ENCODE assay signal across 8 cellular contexts in the genomic region with DNA sequence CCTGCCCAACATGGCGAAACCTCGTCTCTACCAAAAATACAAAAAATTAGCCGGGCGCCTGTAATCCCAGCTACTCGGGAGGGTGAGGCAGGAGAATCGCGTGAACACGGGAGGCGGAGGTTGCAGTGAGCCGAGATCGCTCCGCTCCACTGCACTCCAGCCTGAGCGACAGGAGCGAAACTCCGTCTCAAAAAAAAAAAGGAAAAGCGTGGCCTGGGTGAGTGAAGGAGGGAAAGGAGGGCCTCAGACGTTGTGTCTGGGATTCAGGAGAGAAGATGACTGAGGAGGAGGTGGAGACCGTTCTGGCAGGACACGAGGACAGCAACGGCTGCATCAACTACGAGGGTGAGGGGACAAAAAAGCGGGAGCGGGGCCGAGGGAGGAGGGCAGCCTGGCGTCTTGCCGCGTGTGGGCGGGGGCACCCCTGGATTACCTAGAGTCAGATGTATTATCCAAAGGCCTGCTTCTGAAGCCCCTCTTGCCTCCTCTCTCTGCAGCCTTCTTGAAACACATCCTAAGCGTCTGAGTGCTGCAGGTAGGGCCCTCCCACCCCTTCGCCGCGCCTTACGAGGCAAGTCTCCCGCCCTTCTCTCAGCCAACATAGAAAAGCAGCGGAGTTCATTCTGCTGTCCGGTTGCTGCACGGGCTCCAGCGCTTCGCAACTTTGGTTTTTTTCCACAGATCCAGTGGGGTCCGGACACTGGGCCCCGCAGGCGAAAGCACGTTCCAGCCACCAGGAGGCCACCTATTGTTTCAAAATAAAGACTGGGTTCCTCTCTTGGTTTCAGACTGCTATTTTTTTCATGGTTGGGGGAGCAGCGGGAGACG. TPM values are rescaled to one million over a fixed set of nuclear protein-coding genes. Genes with fewer than 3 reads are reported as not detected.
DNase-seq lines count a peak whose midpoint lies in the region; ATAC-seq and TF ChIP-seq lines count a peak whose summit lies in the region.

No MANE protein-coding gene starts in this region.

- H3K36me3 ChIP-seq in colonic mucosa = peaks cover 13% of the 10 kb centered on the region

- H3K4me3 ChIP-seq in colonic mucosa = peak overlapping the region; percentile 76

- peak overlapping the region; percentile 61 to 100 for H3K9ac ChIP-seq in colonic mucosa (ENCODE audit: low read depth in 2 of 2, low read length in 2 of 2)

- CTCF ChIA-PET in activated CD4-positive, alpha-beta T cell treated with anti-CD3 and anti-CD28 coated beads for 36 hours (lab: Charles Lee) = interaction anchor here (0.6 to 1.8 kb wide), 6 partner anchors 21 to 307 kb away, joined by 3 to 12 read pairs (median 4); a partner anchor contains a TSS

- H3K27me3 Mint-ChIP-seq in activated CD4-positive, alpha-beta T cell treated with anti-CD3 and anti-CD28 coated beads for 36 hours = no peaks in the 10 kb centered on the region

- POLR2A ChIA-PET in activated CD4-positive, alpha-beta T cell treated with anti-CD3 and anti-CD28 coated beads for 36 hours (lab: Charles Lee) = interaction anchor here (4.4 kb wide), 1 partner anchor 29 kb away, joined by 19 read pairs; a partner anchor contains a TSS

- H3K36me3 Mint-ChIP-seq in activated CD4-positive, alpha-beta T cell treated with anti-CD3 and anti-CD28 coated beads for 36 hours (ENCODE audit: low read depth) = peaks cover 50% of the 10 kb centered on the region

- no peaks in the 10 kb centered on the region for H3K9me3 ChIP-seq in colonic mucosa

- peak overlapping the region; percentile 94 for H3K27ac ChIP-seq in colonic mucosa

- TF ChIP-seq CTCF in colonic mucosa (IDR thresholded peaks at IDR 0.05) = peak; percentile 33

- ATAC-seq in GM19025 (IDR thresholded peaks at IDR 0.05; ENCODE audit: low read depth, unreplicated experiment) (peak; percentile 25), HG03378 (IDR thresholded peaks at IDR 0.05; ENCODE audit: unreplicated experiment) (peak; percentile 26)
- peak; percentile 43 for ATAC-seq in activated CD4-positive, alpha-beta T cell treated with anti-CD3 and anti-CD28 coated beads for 36 hours

- H3K27me3 ChIP-seq in colonic mucosa = no peaks in the 10 kb centered on the region

- peak; percentile 80 to 83 for DNase-seq in AML-193 (lab: John Stamatoyannopoulos, UW)
- peak; percentile 54 for DNase-seq in NCI-H460 (ENCODE audit: extremely low read depth, low read depth)
- DNase-seq in activated CD4-positive, alpha-beta T cell treated with anti-CD3 and anti-CD28 coated beads for 36 hours = peak; percentile 76
- peak; percentile 84 for DNase-seq in colonic mucosa
- DNase-seq in left kidney (ENCODE audit: low read depth, low spot score) = peak; percentile 97
- peak; percentile 68 for DNase-seq in stimulated activated CD4-positive, alpha-beta T cell treated with anti-CD3 and anti-CD28 coated beads, Interleukin-1b, Interleukin-23, amount 100 ng/mL, for 48 hours

- H3K27ac Mint-ChIP-seq in activated CD4-positive, alpha-beta T cell treated with anti-CD3 and anti-CD28 coated beads for 36 hours = peak overlapping the region; percentile 96

- intact Hi-C loops in activated CD4-positive, alpha-beta T cell treated with anti-CD3 and anti-CD28 coated beads for 36 hours (cut with DNase I, micrococcal nuclease) = loop anchor here (1.0 to 10.0 kb wide), 9 partner anchors 29 to 927 kb away; a partner anchor contains a TSS
- intact Hi-C loops in colonic mucosa (cut with DNase I) = no loop called here

- H3K9me3 Mint-ChIP-seq in activated CD4-positive, alpha-beta T cell treated with anti-CD3 and anti-CD28 coated beads for 36 hours (ENCODE audit: low read depth) = no peaks in the 10 kb centered on the region

- peaks cover 32% of the 10 kb centered on the region for H3K4me1 Mint-ChIP-seq in activated CD4-positive, alpha-beta T cell treated with anti-CD3 and anti-CD28 coated beads for 36 hours

- H3K4me3 Mint-ChIP-seq in activated CD4-positive, alpha-beta T cell treated with anti-CD3 and anti-CD28 coated beads for 36 hours = peak overlapping the region; percentile 99

- peaks cover 8% of the 10 kb centered on the region for H3K4me1 ChIP-seq in colonic mucosa

RNA-seq across cellular contexts. Expression of a gene that starts 0.7 kb away (rescaled TPM):
- total RNA-seq in NCI-H460 (2014; rRNA removed; shearing (Covaris generic)) = 563 and 566 TPM in 2 replicates
- 823 and 963 TPM in 2 replicates for polyA plus RNA-seq in NCI-H460 (2014; cell fraction: nucleus; rRNA removed)
- 100 to 1,000 TPM; 692 to 918 TPM for total RNA-seq in activated CD4-positive, alpha-beta T cell treated with anti-CD3 and anti-CD28 coated beads for 36 hours
- 1,000 to 10,000 TPM; 1,641 to 1,922 TPM for total RNA-seq in colonic mucosa

RNA-seq across cellular contexts. Expression of a gene that starts 5.0 kb away (rescaled TPM):
- total RNA-seq in NCI-H460 (2014; rRNA removed; shearing (Covaris generic)) = 41.4 and 50.0 TPM in 2 replicates
- 35.8 and 48.7 TPM in 2 replicates for polyA plus RNA-seq in NCI-H460 (2014; cell fraction: nucleus; rRNA removed)
- total RNA-seq in activated CD4-positive, alpha-beta T cell treated with anti-CD3 and anti-CD28 coated beads for 36 hours = 10 to 100 TPM; 76.3 to 79.3 TPM
- total RNA-seq in colonic mucosa = 10 to 100 TPM; 18.6 to 19.1 TPM

RNA-seq across cellular contexts. Expression of a gene that starts 29.3 kb away (rescaled TPM):
- 93.2 and 108 TPM in 2 replicates for total RNA-seq in NCI-H460 (2014; rRNA removed; shearing (Covaris generic))
- 86.1 and 99.5 TPM in 2 replicates for polyA plus RNA-seq in NCI-H460 (2014; cell fraction: nucleus; rRNA removed)
- total RNA-seq in activated CD4-positive, alpha-beta T cell treated with anti-CD3 and anti-CD28 coated beads for 36 hours = 100 to 1,000 TPM; 132 to 160 TPM
- 10 to 100 TPM; 63.9 to 72.8 TPM for total RNA-seq in colonic mucosa

RNA-seq across cellular contexts. Expression of a gene that starts 31.9 kb away (rescaled TPM):
- 26.2 and 28.9 TPM in 2 replicates for total RNA-seq in NCI-H460 (2014; rRNA removed; shearing (Covaris generic))
- polyA plus RNA-seq in NCI-H460 (2014; cell fraction: nucleus; rRNA removed) = 34.1 and 37.1 TPM in 2 replicates
- 100 to 1,000 TPM in 1 of 2 experiments, 10 to 100 TPM in 1; 96.9 to 123 TPM for total RNA-seq in activated CD4-positive, alpha-beta T cell treated with anti-CD3 and anti-CD28 coated beads for 36 hours
- total RNA-seq in colonic mucosa = 10 to 100 TPM; 80.1 to 84.2 TPM

RNA-seq across cellular contexts. Expression of a gene that starts 39.3 kb away (rescaled TPM):
- 4.8 and 5.3 TPM in 2 replicates for total RNA-seq in NCI-H460 (2014; rRNA removed; shearing (Covaris generic))
- polyA plus RNA-seq in NCI-H460 (2014; cell fraction: nucleus; rRNA removed) = 2.2 and 5.4 TPM in 2 replicates
- total RNA-seq in activated CD4-positive, alpha-beta T cell treated with anti-CD3 and anti-CD28 coated beads for 36 hours = 1 to 10 TPM; 6.4 to 6.5 TPM
- 1 to 10 TPM; 3.5 to 6.1 TPM for total RNA-seq in colonic mucosa

Comparison
In these comparisons a context has a peak if more than half of its experiments do, and no peak if none do; other contexts are left out.
1. Peak in every context shown above with its lines: DNase-seq, ATAC-seq, H3K4me3 ChIP-seq and H3K27ac ChIP-seq.